Comparison of ENCODE assay signal across 35 cellular contexts in genomic region chr7:117203205-117203604, GRCh38.
"Had no signal": no experiment of that assay in that cellular context is flagged by ENCODE, and none has a peak within 500 bp of the region (broad histone marks: within the 10 kb centered on the region; RNA-seq: fewer than 3 reads in every experiment).

No MANE protein-coding gene starts in this region.

- H3K4me3 Mint-ChIP-seq: activated B cell treated with CpG ODN at 0.5 μM for 24 hours; activated CD4-positive, alpha-beta memory T cell treated with anti-CD3 and anti-CD28 coated beads for 36 hours; activated CD4-positive, alpha-beta T cell treated with anti-CD3 and anti-CD28 coated beads, Interleukin-2, amount 10 ng/mL, durations not matched to agents 24 days and 14 days; activated CD8-positive, alpha-beta T cell treated with anti-CD3 and anti-CD28 coated beads for 36 hours; activated naive CD4-positive, alpha-beta T cell treated with anti-CD3 and anti-CD28 coated beads for 36 hours; activated naive CD8-positive, alpha-beta T cell treated with anti-CD3 and anti-CD28 coated beads for 36 hours; activated T-cell treated with anti-CD3 and anti-CD28 coated beads, Interleukin-2, amount 50 U/mL, for 4 hours; activated T-cell treated with anti-CD3 and anti-CD28 coated beads, Interleukin-2, amount 50 U/mL, for 72 hours; activated T-helper 1 cell treated with anti-CD3 and anti-CD28 coated beads, Interleukin-12 subunit alpha, Interleukin-12 subunit beta, Interleukin-2, Interleukin-4 antibody, amounts not matched to agents 30 ng/mL and 10 ng/mL and 1 ng/mL, durations not matched to agents 14 hours and 24 hours and 36 hours; activated T-helper 17 cell treated with anti-CD3 and anti-CD28 coated beads, Interleukin-2, amount 50 U/mL, for 72 hours; T-helper 1 cell treated with Interleukin-12 subunit alpha and Interleukin-12 subunit beta and Interleukin-4 antibody, amounts not matched to agents 30 μg/mL and 1 μg/mL, for 36 hours; T-helper 2 cell treated with Interferon-gamma antibody and Interleukin-4, amounts not matched to agents 5 μg/mL and 100 μg/mL, for 36 hours had no signal

- H3K27me3 Mint-ChIP-seq: activated B cell treated with CpG ODN at 0.5 μM for 24 hours; activated CD4-positive, alpha-beta memory T cell treated with anti-CD3 and anti-CD28 coated beads for 36 hours; activated CD4-positive, alpha-beta T cell treated with anti-CD3 and anti-CD28 coated beads, Interleukin-2, amount 10 ng/mL, durations not matched to agents 24 days and 14 days; activated CD8-positive, alpha-beta T cell treated with anti-CD3 and anti-CD28 coated beads for 36 hours; activated naive CD8-positive, alpha-beta T cell treated with anti-CD3 and anti-CD28 coated beads for 36 hours; activated T-helper 17 cell treated with anti-CD3 and anti-CD28 coated beads, Interleukin-2, amount 50 U/mL, for 72 hours had no signal

- H3K9me3 Mint-ChIP-seq: activated B cell treated with CpG ODN at 0.5 μM for 24 hours; activated CD4-positive, alpha-beta memory T cell treated with anti-CD3 and anti-CD28 coated beads for 36 hours; activated CD4-positive, alpha-beta T cell treated with anti-CD3 and anti-CD28 coated beads, Interleukin-2, amount 10 ng/mL, durations not matched to agents 24 days and 14 days; activated CD8-positive, alpha-beta T cell treated with anti-CD3 and anti-CD28 coated beads for 36 hours; activated naive CD4-positive, alpha-beta T cell treated with anti-CD3 and anti-CD28 coated beads for 36 hours; activated naive CD4-positive, alpha-beta T cell treated with anti-CD3 and anti-CD28 coated beads, Interleukin-2, amount 50 U/mL, for 72 hours; activated naive CD8-positive, alpha-beta T cell treated with anti-CD3 and anti-CD28 coated beads for 36 hours; activated T-cell treated with anti-CD3 and anti-CD28 coated beads, Interleukin-2, amount 50 U/mL, for 4 hours; activated T-cell treated with anti-CD3 and anti-CD28 coated beads, Interleukin-2, amount 50 U/mL, for 72 hours; activated T-helper 1 cell treated with anti-CD3 and anti-CD28 coated beads, Interleukin-12 subunit alpha, Interleukin-12 subunit beta, Interleukin-2, Interleukin-4 antibody, amounts not matched to agents 30 ng/mL and 10 ng/mL and 1 ng/mL, durations not matched to agents 14 hours and 24 hours and 36 hours; activated T-helper 17 cell treated with anti-CD3 and anti-CD28 coated beads, Interleukin-2, amount 50 U/mL, for 72 hours; T-helper 1 cell treated with Interleukin-12 subunit alpha and Interleukin-12 subunit beta and Interleukin-4 antibody, amounts not matched to agents 30 μg/mL and 1 μg/mL, for 36 hours; T-helper 2 cell treated with Interferon-gamma antibody and Interleukin-4, amounts not matched to agents 5 μg/mL and 100 μg/mL, for 36 hours had no signal

- H3K4me1 ChIP-seq: adrenal gland, body of pancreas, breast epithelium had no signal

- H3K36me3 ChIP-seq: adrenal gland, breast epithelium had no signal

- H3K9me3 ChIP-seq: adrenal gland, body of pancreas, breast epithelium had no signal

- H3K27ac ChIP-seq: adrenal gland, body of pancreas, brain microvascular endothelial cell, breast epithelium, VCaP had no signal

- H3K4me1 Mint-ChIP-seq: activated B cell treated with CpG ODN at 0.5 μM for 24 hours; activated CD4-positive, alpha-beta T cell treated with anti-CD3 and anti-CD28 coated beads, Interleukin-2, amount 10 ng/mL, durations not matched to agents 24 days and 14 days; activated naive CD8-positive, alpha-beta T cell treated with anti-CD3 and anti-CD28 coated beads for 36 hours; activated T-helper 17 cell treated with anti-CD3 and anti-CD28 coated beads, Interleukin-2, amount 50 U/mL, for 72 hours had no signal

- H3K4me3 ChIP-seq: adrenal gland, body of pancreas, breast epithelium had no signal

- H3K27me3 ChIP-seq: adrenal gland, body of pancreas, brain microvascular endothelial cell, breast epithelium had no signal

- H3K27ac Mint-ChIP-seq: activated B cell treated with CpG ODN at 0.5 μM for 24 hours; activated CD4-positive, alpha-beta memory T cell treated with anti-CD3 and anti-CD28 coated beads for 36 hours; activated CD4-positive, alpha-beta T cell treated with anti-CD3 and anti-CD28 coated beads, Interleukin-2, amount 10 ng/mL, durations not matched to agents 24 days and 14 days; activated CD8-positive, alpha-beta T cell treated with anti-CD3 and anti-CD28 coated beads for 36 hours; activated naive CD4-positive, alpha-beta T cell treated with anti-CD3 and anti-CD28 coated beads for 36 hours; activated naive CD4-positive, alpha-beta T cell treated with anti-CD3 and anti-CD28 coated beads, Interleukin-2, amount 50 U/mL, for 72 hours; activated naive CD8-positive, alpha-beta T cell treated with anti-CD3 and anti-CD28 coated beads for 36 hours; activated T-cell treated with anti-CD3 and anti-CD28 coated beads, Interleukin-2, amount 50 U/mL, for 72 hours; activated T-helper 1 cell treated with anti-CD3 and anti-CD28 coated beads, Interleukin-12 subunit alpha, Interleukin-12 subunit beta, Interleukin-2, Interleukin-4 antibody, amounts not matched to agents 30 ng/mL and 10 ng/mL and 1 ng/mL, durations not matched to agents 14 hours and 24 hours and 36 hours; activated T-helper 17 cell treated with anti-CD3 and anti-CD28 coated beads, Interleukin-2, amount 50 U/mL, for 72 hours; T-helper 1 cell treated with Interleukin-12 subunit alpha and Interleukin-12 subunit beta and Interleukin-4 antibody, amounts not matched to agents 30 μg/mL and 1 μg/mL, for 36 hours; T-helper 2 cell treated with Interferon-gamma antibody and Interleukin-4, amounts not matched to agents 5 μg/mL and 100 μg/mL, for 36 hours had no signal

- H3K36me3 Mint-ChIP-seq: activated CD4-positive, alpha-beta memory T cell treated with anti-CD3 and anti-CD28 coated beads for 36 hours; activated naive CD4-positive, alpha-beta T cell treated with anti-CD3 and anti-CD28 coated beads, Interleukin-2, amount 50 U/mL, for 72 hours; activated naive CD8-positive, alpha-beta T cell treated with anti-CD3 and anti-CD28 coated beads for 36 hours had no signal

- ATAC-seq: activated CD8-positive, alpha-beta T cell treated with anti-CD3 and anti-CD28 coated beads for 36 hours; activated naive CD4-positive, alpha-beta T cell treated with anti-CD3 and anti-CD28 coated beads, Interleukin-2, amount 50 U/mL, for 72 hours; activated T-cell treated with anti-CD3 and anti-CD28 coated beads, Interleukin-2, amount 50 U/mL, for 4 hours; activated T-cell treated with anti-CD3 and anti-CD28 coated beads, Interleukin-2, amount 50 U/mL, for 72 hours; activated T-helper 17 cell treated with anti-CD3 and anti-CD28 coated beads, Interleukin-2, amount 50 U/mL, for 72 hours; body of pancreas had no signal

- DNase-seq: activated B cell treated with CpG ODN at 0.5 μM for 24 hours; activated CD4-positive, alpha-beta memory T cell treated with anti-CD3 and anti-CD28 coated beads for 36 hours; activated CD4-positive, alpha-beta T cell treated with anti-CD3 and anti-CD28 coated beads for 4 hours; activated CD4-positive, alpha-beta T cell treated with anti-CD3 and anti-CD28 coated beads, Interleukin-2, amount 10 ng/mL, durations not matched to agents 24 days and 14 days; activated CD4-positive, alpha-beta T cell treated with anti-CD3 and anti-CD28 coated beads, Interleukin-2, amount 50 U/mL, for 1 hour; activated CD4-positive, alpha-beta T cell treated with anti-CD3 and anti-CD28 coated beads, Interleukin-2, amount 50 U/mL, for 4 hours; activated CD4-positive, CD25-positive, alpha-beta regulatory T cell treated with anti-CD3 and anti-CD28 coated beads, Interleukin-2, amount 50 U/mL, for 72 hours; activated CD8-positive, alpha-beta memory T cell treated with anti-CD3 and anti-CD28 coated beads, Interleukin-2, amount 50 U/mL, for 4 hours; activated CD8-positive, alpha-beta T cell treated with anti-CD3 and anti-CD28 coated beads for 36 hours; activated effector memory CD4-positive, alpha-beta T cell treated with anti-CD3 and anti-CD28 coated beads, Interleukin-2, amount 50 U/mL, for 16 hours; activated gamma-delta T cell treated with Interleukin-2 at 50 U/mL for 16 hours; activated naive CD4-positive, alpha-beta T cell; activated naive CD4-positive, alpha-beta T cell treated with anti-CD3 and anti-CD28 coated beads for 36 hours; activated naive CD4-positive, alpha-beta T cell treated with anti-CD3 and anti-CD28 coated beads, Interleukin-2, amount 50 U/mL, for 16 hours; activated naive CD8-positive, alpha-beta T cell treated with anti-CD3 and anti-CD28 coated beads for 36 hours; activated T-cell treated with anti-CD3 and anti-CD28 coated beads for 4 hours; activated T-cell treated with anti-CD3 and anti-CD28 coated beads, Interleukin-2, amount 50 U/mL, for 1 hour; activated T-cell treated with anti-CD3 and anti-CD28 coated beads, Interleukin-2, amount 50 U/mL, for 4 hours; activated T-cell treated with anti-CD3 and anti-CD28 coated beads, Interleukin-2, amount 50 U/mL, for 72 hours; adrenal gland; amniotic stem cell; aorta; body of pancreas; brain microvascular endothelial cell; central memory CD4-positive, alpha-beta T cell; T-helper 1 cell; T-helper 2 cell; T-helper 9 cell had no signal
